ENCODE assay signal across 17 cellular contexts in the genomic region with DNA sequence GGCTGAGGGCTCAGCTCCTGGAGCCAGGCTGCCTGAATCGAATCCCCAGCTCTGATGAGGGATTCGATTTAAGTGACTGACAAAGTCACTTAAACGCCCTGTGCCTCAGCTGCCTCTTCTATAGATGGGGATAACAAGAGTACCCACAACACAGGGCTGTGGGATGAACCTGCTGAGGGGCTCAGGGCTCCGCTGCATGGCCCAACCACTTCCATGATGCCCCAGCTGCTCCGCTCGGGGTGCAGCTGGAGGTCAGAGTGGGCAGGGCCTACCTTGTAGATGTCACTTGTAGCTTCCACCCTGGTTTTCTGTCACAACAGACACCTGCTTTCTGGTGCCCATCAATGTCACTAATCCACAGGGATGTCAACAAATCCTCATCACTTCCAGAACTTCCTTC.
"Had no signal": no experiment of that assay in that cellular context is flagged by ENCODE, and none has a peak within 500 bp of the region (broad histone marks: within the 10 kb centered on the region; RNA-seq: fewer than 3 reads in every experiment).

No MANE protein-coding gene starts in this region.

- H3K4me3 Mint-ChIP-seq: activated naive CD4-positive, alpha-beta T cell treated with anti-CD3 and anti-CD28 coated beads for 36 hours; neural crest cell had no signal

- H3K27me3 ChIP-seq: ascending aorta, colonic mucosa, heart left ventricle, left lung, testis, upper lobe of left lung had no signal

- H3K4me3 ChIP-seq: ascending aorta, colonic mucosa, heart left ventricle, left lung, testis, upper lobe of left lung had no signal

- H3K9me3 Mint-ChIP-seq: activated naive CD4-positive, alpha-beta T cell treated with anti-CD3 and anti-CD28 coated beads for 36 hours; central memory CD8-positive, alpha-beta T cell; neural crest cell had no signal

- H3K9me3 ChIP-seq: ascending aorta, colonic mucosa, heart left ventricle, left lung, testis, upper lobe of left lung had no signal

- H3K36me3 ChIP-seq: ascending aorta, colonic mucosa, upper lobe of left lung had no signal

- H3K27ac Mint-ChIP-seq: progenitor cell of endocrine pancreas had no signal

- DNase-seq: activated CD4-positive, alpha-beta T cell treated with anti-CD3 and anti-CD28 coated beads, Interleukin-2, amount 50 U/mL, for 1 hour; activated naive CD4-positive, alpha-beta T cell treated with anti-CD3 and anti-CD28 coated beads for 36 hours; colonic mucosa; heart left ventricle; kidney; left lung; mammary epithelial cell; midbrain; stimulated activated CD4-positive, alpha-beta T cell treated with anti-CD3 and anti-CD28 coated beads, Interleukin-12 subunit alpha, Interleukin-12 subunit beta, amount 100 ng/mL, for 4 hours; stimulated activated CD4-positive, alpha-beta T cell treated with anti-CD3 and anti-CD28 coated beads, Interleukin-1b, Interleukin-23, amount 100 ng/mL, for 48 hours; testis had no signal

- ATAC-seq: activated CD4-positive, CD25-positive, alpha-beta regulatory T cell treated with anti-CD3 and anti-CD28 coated beads, Interleukin-2, amount 50 U/mL, for 24 hours; left lung had no signal

- H3K27me3 Mint-ChIP-seq: central memory CD8-positive, alpha-beta T cell; progenitor cell of endocrine pancreas had no signal

- H3K27ac ChIP-seq: ascending aorta, colonic mucosa, heart left ventricle, left lung, testis had no signal
